28 cellular contexts compared by ENCODE assay signal in genomic region chr6:71720705-71721104, GRCh38.
"Had no signal": no experiment of that assay in that cellular context is flagged by ENCODE, and none has a peak within 500 bp of the region (broad histone marks: within the 10 kb centered on the region; RNA-seq: fewer than 3 reads in every experiment).

No MANE protein-coding gene starts in this region.

- H3K36me3 ChIP-seq: adrenal gland, breast epithelium, cardiac muscle cell had no signal

- ATAC-seq: activated CD4-positive, alpha-beta T cell treated with anti-CD3 and anti-CD28 coated beads for 36 hours; activated T-cell treated with anti-CD3 and anti-CD28 coated beads, Interleukin-2, amount 50 U/mL, for 4 hours; activated T-helper 17 cell treated with anti-CD3 and anti-CD28 coated beads, Interleukin-2, amount 50 U/mL, for 72 hours; esophagus mucosa; T-helper 17 cell had no signal

- H3K9me3 ChIP-seq: adrenal gland, breast epithelium had no signal

- H3K4me1 ChIP-seq: adrenal gland, breast epithelium had no signal

- DNase-seq: activated CD4-positive, alpha-beta memory T cell treated with anti-CD3 and anti-CD28 coated beads for 36 hours; activated CD4-positive, alpha-beta T cell treated with anti-CD3 and anti-CD28 coated beads for 36 hours; activated CD4-positive, alpha-beta T cell treated with anti-CD3 and anti-CD28 coated beads, Interleukin-2, amount 10 ng/mL, durations not matched to agents 24 days and 14 days; activated CD4-positive, CD25-positive, alpha-beta regulatory T cell; activated CD4-positive, CD25-positive, alpha-beta regulatory T cell treated with anti-CD3 and anti-CD28 coated beads, Interleukin-2, amount 50 U/mL, for 72 hours; activated CD8-positive, alpha-beta memory T cell treated with anti-CD3 and anti-CD28 coated beads, Interleukin-2, amount 50 U/mL, for 48 hours; activated effector memory CD4-positive, alpha-beta T cell treated with Interleukin-2 at 50 U/mL for 16 hours; activated gamma-delta T cell treated with Interleukin-2 at 50 U/mL for 16 hours; activated naive CD4-positive, alpha-beta T cell treated with anti-CD3 and anti-CD28 coated beads, Interleukin-2, amount 50 U/mL, for 16 hours; activated naive CD4-positive, alpha-beta T cell treated with Interleukin-2 at 50 U/mL for 16 hours; activated T-cell treated with anti-CD3 and anti-CD28 coated beads, Interleukin-2, amount 50 U/mL, for 4 hours; adrenal gland; amygdala; aorta; central memory CD4-positive, alpha-beta T cell; cerebellar nuclear complex; dorsolateral prefrontal cortex; effector memory CD4-positive, alpha-beta T cell; endodermal cell; foreskin fibroblast; head of caudate nucleus; T-helper 1 cell; T-helper 17 cell had no signal

- H3K27ac ChIP-seq: adrenal gland, breast epithelium, cardiac muscle cell, coronary artery, dorsolateral prefrontal cortex had no signal

- H3K27me3 ChIP-seq: adrenal gland, breast epithelium, cardiac muscle cell, dorsolateral prefrontal cortex had no signal

- H3K4me3 ChIP-seq: adrenal gland, breast epithelium, cardiac muscle cell, coronary artery, dorsolateral prefrontal cortex had no signal
